Comparison of ENCODE assay signal across 31 cellular contexts in the genomic region with DNA sequence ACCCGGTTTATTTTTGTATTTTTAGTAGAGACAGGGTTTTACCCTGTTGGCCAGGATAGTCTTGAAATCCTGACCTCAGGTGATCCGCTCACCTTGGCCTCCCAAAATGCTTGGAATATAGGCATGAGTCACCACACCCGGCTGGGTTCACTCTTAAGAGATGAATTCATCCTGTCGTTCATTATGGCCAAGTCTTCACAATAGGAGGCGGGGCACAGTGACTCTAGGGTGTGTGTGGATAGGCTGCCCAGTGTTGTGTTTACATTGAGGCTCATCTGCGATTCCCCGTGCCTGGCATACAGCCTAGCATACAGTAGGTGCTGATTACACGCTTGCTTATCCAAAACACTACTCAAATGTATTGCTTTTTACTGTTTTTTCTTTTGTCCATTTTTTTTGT. TPM values are rescaled to one million over a fixed set of nuclear protein-coding genes. Genes with fewer than 3 reads are reported as not detected.
DNase-seq lines count a peak whose midpoint lies in the region; ATAC-seq, FAIRE-seq and TF ChIP-seq lines count a peak whose summit lies in the region.
"Had no signal": no experiment of that assay in that cellular context is flagged by ENCODE, and none has a peak within 500 bp of the region (broad histone marks: within the 10 kb centered on the region; RNA-seq: fewer than 3 reads in every experiment).

No MANE protein-coding gene starts in this region.

- H3K27ac ChIP-seq in breast epithelium (no peak overlapping the region), SJSA1 (no peak overlapping the region), foreskin keratinocyte (no peak overlapping the region)
- H3K27ac ChIP-seq: coronary artery, pancreas, right atrium auricular region, SK-N-MC, tibial artery had no signal

- no peaks in the 10 kb centered on the region for H3K36me3 Mint-ChIP-seq in MCF 10A (ENCODE audit: insufficient read depth, unreplicated experiment)
- H3K36me3 Mint-ChIP-seq: activated naive CD8-positive, alpha-beta T cell; CD8-positive, alpha-beta T cell had no signal

- no peaks in the 10 kb centered on the region for H3K9me3 Mint-ChIP-seq in MCF 10A (ENCODE audit: unreplicated experiment)
- H3K9me3 Mint-ChIP-seq: activated CD4-positive, alpha-beta memory T cell treated with anti-CD3 and anti-CD28 coated beads, Interleukin-2, amount 10 ng/mL, durations not matched to agents 7 days and 5 days; activated T-helper 2 cell treated with anti-CD3 and anti-CD28 coated beads, Interferon-gamma antibody, Interleukin-2, Interleukin-4, amounts not matched to agents 10 μg/mL and 5 μg/mL and 100 μg/mL, durations not matched to agents 14 hours and 24 hours and 36 hours; CD8-positive, alpha-beta T cell; T-helper 1 cell treated with Interleukin-12 subunit alpha and Interleukin-12 subunit beta and Interleukin-4 antibody, amounts not matched to agents 30 μg/mL and 1 μg/mL, for 36 hours had no signal

- peak; percentile 75 for FAIRE-seq in urothelium cell line (lab: Jason Lieb, UNC)
- FAIRE-seq: A204.1, pancreas, RCC 7860 had no signal

- H3K36me3 ChIP-seq in breast epithelium (no peaks in the 10 kb centered on the region), SJSA1 (no peaks in the 10 kb centered on the region)
- H3K36me3 ChIP-seq: pancreas, right atrium auricular region, tibial artery had no signal

- H3K27me3 ChIP-seq in breast epithelium (no peaks in the 10 kb centered on the region), SJSA1 (replicated peaks) (no peaks in the 10 kb centered on the region), foreskin keratinocyte (no peaks in the 10 kb centered on the region)
- H3K27me3 ChIP-seq: pancreas, right atrium auricular region, tibial artery had no signal

- BruUV-seq in MCF 10A (replicated peaks; lab: Mats Ljungman, UMichigan), result no TSS peak

- peaks cover 34% of the 10 kb centered on the region for H3K4me1 Mint-ChIP-seq in MCF 10A (ENCODE audit: insufficient read depth, unreplicated experiment)
- H3K4me1 Mint-ChIP-seq: activated CD4-positive, alpha-beta memory T cell treated with anti-CD3 and anti-CD28 coated beads, Interleukin-2, amount 10 ng/mL, durations not matched to agents 7 days and 5 days had no signal

- peak; percentile 98 for DNase-seq in MCF 10A (ENCODE audit: unreplicated experiment)
- no peak for DNase-seq in breast epithelium (ENCODE audit: low spot score in 2 of 2)
- DNase-seq in SJSA1 (ENCODE audit: low read depth in 1 of 2, low spot score in 2 of 2), result peak; percentile 16 to 53
- DNase-seq in foreskin keratinocyte, result peak; percentile 58 to 73
- peak; percentile 68 for DNase-seq in urothelium cell line (ENCODE audit: low spot score)
- no peak for DNase-seq in NCI-H128 (lab: John Stamatoyannopoulos, UW; ENCODE audit: unreplicated experiment)
- DNase-seq in activated CD8-positive, alpha-beta memory T cell treated with anti-CD3 and anti-CD28 coated beads for 24 hours, result no peak
- no peak for DNase-seq in glomerular visceral epithelial cell (ENCODE audit: extremely low spot score)
- DNase-seq: activated CD4-positive, alpha-beta memory T cell treated with anti-CD3 and anti-CD28 coated beads, Interleukin-2, amount 10 ng/mL, durations not matched to agents 7 days and 5 days; activated CD4-positive, alpha-beta T cell treated with anti-CD3 and anti-CD28 coated beads for 1 hour; AML-193; anterior cingulate cortex; CD8-positive, alpha-beta T cell; endodermal cell; GDM1; HCEC 1CT; NCI-H1694; NCI-H2171; NCI-H524; pancreas; stimulated activated CD4-positive, alpha-beta T cell treated with anti-CD3 and anti-CD28 coated beads, Interleukin-2, amount 100 ng/mL, for 24 hours; tibial artery had no signal

- no peaks in the 10 kb centered on the region for H3K4me1 ChIP-seq in breast epithelium
- peaks cover 38% of the 10 kb centered on the region for H3K4me1 ChIP-seq in SJSA1 (replicated peaks)
- peaks cover 12% of the 10 kb centered on the region for H3K4me1 ChIP-seq in foreskin keratinocyte
- H3K4me1 ChIP-seq: pancreas, right atrium auricular region had no signal

- ATAC-seq in foreskin keratinocyte, result peak; percentile 70
- ATAC-seq: CD8-positive, alpha-beta T cell; pancreas had no signal

- POLR2A ChIA-PET in MCF 10A (lab: Yijun Ruan, JAX), result interaction anchor here (1.6 kb wide), 1 partner anchor 11 kb away, joined by 3 read pairs; no protein-coding TSS in a partner anchor

- no peak overlapping the region for H3K4me3 Mint-ChIP-seq in MCF 10A (ENCODE audit: unreplicated experiment)
- H3K4me3 Mint-ChIP-seq: activated CD4-positive, alpha-beta memory T cell treated with anti-CD3 and anti-CD28 coated beads, Interleukin-2, amount 10 ng/mL, durations not matched to agents 7 days and 5 days; activated naive CD8-positive, alpha-beta T cell; CD8-positive, alpha-beta T cell; endodermal cell; T-helper 1 cell treated with Interleukin-12 subunit alpha and Interleukin-12 subunit beta and Interleukin-4 antibody, amounts not matched to agents 30 μg/mL and 1 μg/mL, for 36 hours had no signal

- H3K4me3 ChIP-seq in breast epithelium, result no peak overlapping the region
- no peak overlapping the region for H3K4me3 ChIP-seq in SJSA1
- H3K4me3 ChIP-seq: coronary artery, lung, pancreas, right atrium auricular region, SK-N-MC, tibial artery had no signal

- intact Hi-C loops in MCF 10A (cut with micrococcal nuclease), result no loop called here
- intact Hi-C loops in breast epithelium (cut with DNase I; ENCODE audit: low total_unique reads), result no loop called here

- H3K27me3 Mint-ChIP-seq in MCF 10A (ENCODE audit: insufficient read depth, unreplicated experiment), result no peaks in the 10 kb centered on the region

- no peak for TF ChIP-seq POLR2A in breast epithelium (IDR thresholded peaks at IDR 0.05)

- CTCF ChIA-PET in MCF 10A (lab: Yijun Ruan, JAX), result interaction anchor here (0.7 to 4.4 kb wide), 2 partner anchors 12 to 488 kb away, joined by 3 to 33 read pairs; no protein-coding TSS in a partner anchor

- H3K9me3 ChIP-seq in breast epithelium (no peaks in the 10 kb centered on the region), SJSA1 (replicated peaks) (no peaks in the 10 kb centered on the region)
- H3K9me3 ChIP-seq: pancreas, right atrium auricular region, tibial artery had no signal

- TF ChIP-seq CTCF in MCF 10A (IDR thresholded peaks at IDR 0.05; ENCODE audit: unreplicated experiment) (no peak), breast epithelium (IDR thresholded peaks at IDR 0.05) (no peak), foreskin keratinocyte (conservative IDR thresholded peaks at IDR 0.05) (no peak)

- H3K27ac Mint-ChIP-seq in MCF 10A (ENCODE audit: low read depth, unreplicated experiment), result peak overlapping the region; percentile 51
- H3K27ac Mint-ChIP-seq: activated CD4-positive, alpha-beta memory T cell treated with anti-CD3 and anti-CD28 coated beads, Interleukin-2, amount 10 ng/mL, durations not matched to agents 7 days and 5 days; activated naive CD8-positive, alpha-beta T cell; activated T-helper 2 cell treated with anti-CD3 and anti-CD28 coated beads, Interferon-gamma antibody, Interleukin-2, Interleukin-4, amounts not matched to agents 10 μg/mL and 5 μg/mL and 100 μg/mL, durations not matched to agents 14 hours and 24 hours and 36 hours; CD8-positive, alpha-beta T cell; endodermal cell; T-helper 1 cell treated with Interleukin-12 subunit alpha and Interleukin-12 subunit beta and Interleukin-4 antibody, amounts not matched to agents 30 μg/mL and 1 μg/mL, for 36 hours had no signal

RNA-seq across cellular contexts. Expression of a gene that starts 41.3 kb away (rescaled TPM):
- total RNA-seq in MCF 10A (2022) (55.2 and 61.9 TPM in 2 replicates), breast epithelium (100 to 1,000 TPM; 205 to 769 (median 622) TPM), foreskin keratinocyte (201 and 228 TPM in 2 replicates)
- total RNA-seq in SJSA1 (2014; rRNA removed; shearing (Covaris generic)), result 1,151 and 1,739 TPM in 2 replicates
- 239 and 292 TPM in 2 replicates for polyA plus RNA-seq in foreskin keratinocyte
- total RNA-seq: activated CD4-positive, alpha-beta memory T cell treated with anti-CD3 and anti-CD28 coated beads, Interleukin-2, amount 10 ng/mL, durations not matched to agents 7 days and 5 days; activated T-helper 2 cell treated with anti-CD3 and anti-CD28 coated beads, Interferon-gamma antibody, Interleukin-2, Interleukin-4, amounts not matched to agents 10 μg/mL and 5 μg/mL and 100 μg/mL, durations not matched to agents 14 hours and 24 hours and 36 hours; CD8-positive, alpha-beta T cell had no signal

Comparison
In these comparisons a context has a peak if more than half of its experiments do, and no peak if none do; other contexts are left out.
1. DNase-seq: peak in MCF 10A (single experiment), SJSA1 (2 of 2), foreskin keratinocyte (2 of 2) and urothelium cell line (single experiment); none in breast epithelium (0 of 2), NCI-H128 (single experiment), activated CD8-positive, alpha-beta memory T cell treated with anti-CD3 and anti-CD28 coated beads for 24 hours (single experiment) and glomerular visceral epithelial cell (single experiment).